Comparison of ENCODE assay signal across 8 cellular contexts in the genomic region with DNA sequence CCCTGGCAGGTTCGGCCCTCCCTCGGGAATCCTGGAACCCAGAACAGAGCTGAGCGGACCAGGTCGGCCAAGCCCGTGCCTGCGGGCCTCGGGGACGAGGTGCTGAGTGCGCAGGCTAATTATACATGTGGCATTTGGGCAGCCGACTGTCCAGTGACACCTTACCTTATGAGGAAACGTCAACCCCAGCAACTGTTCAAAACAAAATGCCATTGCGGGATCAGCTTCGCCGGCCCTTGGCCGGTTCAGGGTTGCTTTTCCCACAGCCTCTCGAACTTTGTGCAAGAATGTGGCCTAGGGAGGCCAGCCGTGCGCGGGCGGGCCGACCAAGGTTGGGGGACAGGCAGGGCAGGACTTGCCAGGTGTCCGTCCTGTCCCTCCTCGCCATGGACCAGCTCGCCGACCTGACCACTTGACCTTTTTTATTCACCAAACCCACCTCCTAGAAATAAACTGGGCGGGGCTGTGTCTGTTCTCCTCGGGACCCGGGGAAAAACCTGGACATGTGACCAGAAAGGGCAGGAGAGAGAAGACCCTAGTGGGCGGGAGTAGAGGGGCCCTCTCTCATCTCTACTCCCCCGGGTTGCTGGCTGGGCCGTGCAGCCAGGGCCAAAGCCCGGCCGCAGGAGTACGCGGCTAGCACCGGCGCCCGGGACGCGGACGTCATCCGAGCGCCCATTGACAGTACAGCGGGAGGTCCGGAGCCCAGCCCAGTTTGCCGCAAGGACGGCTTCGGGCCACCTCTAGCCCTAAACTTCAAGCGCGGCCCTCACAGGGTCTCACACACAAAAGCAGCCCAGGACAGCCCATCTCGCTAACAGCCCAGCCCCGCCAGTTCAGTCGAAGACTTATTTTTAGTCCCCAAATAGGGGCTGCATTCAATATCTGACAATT.
DNase-seq lines count a peak whose midpoint lies in the region; ATAC-seq, FAIRE-seq and TF ChIP-seq lines count a peak whose summit lies in the region.

No MANE protein-coding gene starts in this region.

- intact Hi-C loops in activated CD4-positive, alpha-beta T cell treated with anti-CD3 and anti-CD28 coated beads for 36 hours (cut with DNase I, micrococcal nuclease) = loop anchor here in 1 of 2 experiments (10.0 kb wide), 1 partner anchor 1629 kb away; a partner anchor contains a TSS
- intact Hi-C loops in GM12878 (cut with micrococcal nuclease; ENCODE audit: unreplicated experiment) = no loop called here

- BruUV-seq in GM12878 (replicated peaks; lab: Mats Ljungman, UMichigan) = no TSS peak

- SMC1A ChIA-PET in GM12878 (lab: Charles Lee; ENCODE audit: uncharacterized antibody, unreplicated experiment) = no interaction called here

- no peak for TF ChIP-seq POLR2A in GM12878 (IDR thresholded peaks at IDR 0.05; ENCODE audit: low read depth, low read length)

- H3K4me1 ChIP-seq in GM12878 (ENCODE audit: control insufficient read depth, insufficient read depth, low read length) (no peaks in the 10 kb centered on the region), skeletal muscle satellite cell (ENCODE audit: control insufficient read depth, insufficient read depth, low read length) (peaks cover 12% of the 10 kb centered on the region)

- H3K27ac Mint-ChIP-seq in activated CD4-positive, alpha-beta T cell treated with anti-CD3 and anti-CD28 coated beads for 36 hours = no peak overlapping the region

- POLR2A ChIA-PET in activated CD4-positive, alpha-beta T cell treated with anti-CD3 and anti-CD28 coated beads for 36 hours (lab: Charles Lee) = no interaction called here
- POLR2A ChIA-PET in GM12878 (lab: Charles Lee) = no interaction called here

- 31% methylated on average over 44 of the region's 53 CpGs for WGBS in GM12878 (ENCODE audit: insufficient coverage, insufficient replicate concordance, low lambda C conversion rate, missing lambda C conversion rate)

- H3K27me3 ChIP-seq in GM12878 (replicated peaks in 1 of 2; ENCODE audit: control insufficient read depth in 2 of 2, insufficient read depth in 2 of 2, low read length in 1 of 2) = peaks cover 20 to 42% of the 10 kb centered on the region in 2 experiments
- H3K27me3 ChIP-seq in skeletal muscle satellite cell (ENCODE audit: control insufficient read depth, insufficient read depth, low read length) = no peaks in the 10 kb centered on the region

- H3K27ac ChIP-seq in GM12878 (ENCODE audit: control insufficient read depth, insufficient read depth) = no peak overlapping the region

- no peak for TF ChIP-seq CTCF in GM12878 (IDR thresholded peaks at IDR 0.05 in 2 of 3, conservative IDR thresholded peaks at IDR 0.05 in 1 of 3; ENCODE audit: control insufficient read depth in 2 of 3, extremely low read depth in 1 of 3, insufficient read depth in 1 of 3, low read depth in 3 of 3, low read length in 3 of 3)

- no peaks in the 10 kb centered on the region for H3K9me3 Mint-ChIP-seq in activated CD4-positive, alpha-beta T cell treated with anti-CD3 and anti-CD28 coated beads for 36 hours (ENCODE audit: low read depth)

- CTCF ChIA-PET in activated CD4-positive, alpha-beta T cell treated with anti-CD3 and anti-CD28 coated beads for 36 hours (lab: Charles Lee) = interaction anchor here (0.7 to 2.8 kb wide), 3 partner anchors 10 to 1670 kb away, joined by 3 to 20 read pairs (median 3); no protein-coding TSS in a partner anchor
- CTCF ChIA-PET in GM12878 (lab: Yijun Ruan, JAX) = interaction anchor here (1.1 kb wide), 1 partner anchor 26 kb away, joined by 3 read pairs; no protein-coding TSS in a partner anchor

- no peak overlapping the region for H3K4me3 ChIP-seq in GM12878
- peak overlapping the region; percentile 51 for H3K4me3 ChIP-seq in iPS-18c (ENCODE audit: insufficient read depth, low read depth, low read length)
- H3K4me3 ChIP-seq in skeletal muscle satellite cell (ENCODE audit: low read length) = peak overlapping the region; percentile 85

- ATAC-seq in activated CD4-positive, alpha-beta T cell treated with anti-CD3 and anti-CD28 coated beads for 36 hours = no peak
- no peak for ATAC-seq in GM12878
- ATAC-seq in HG02885 (IDR thresholded peaks at IDR 0.05; ENCODE audit: poor library complexity, unreplicated experiment) = no peak
- ATAC-seq in GM19455 (IDR thresholded peaks at IDR 0.05; ENCODE audit: unreplicated experiment) = no peak

- FAIRE-seq in GM12878 (lab: Jason Lieb, UNC) = no peak

- H3K4me2 ChIP-seq in GM12878 (ENCODE audit: control insufficient read depth, insufficient read depth) (no peak overlapping the region), skeletal muscle satellite cell (ENCODE audit: low read length) (peak overlapping the region; percentile 99)

- H3K9me3 ChIP-seq in GM12878 (replicated peaks; ENCODE audit: control insufficient read depth, insufficient read depth, low read length) (no peaks in the 10 kb centered on the region; the same call in 2 of the 3 replicates), iPS-18c (ENCODE audit: control insufficient read depth, insufficient read depth, low read length) (no peaks in the 10 kb centered on the region), skeletal muscle satellite cell (replicated peaks; ENCODE audit: low read length) (no peaks in the 10 kb centered on the region)

- no peak overlapping the region for H2AFZ ChIP-seq in GM12878 (ENCODE audit: control insufficient read depth, low read depth, low read length)

- H3K9ac ChIP-seq in GM12878 (ENCODE audit: control insufficient read depth, insufficient read depth, low read length) (no peak overlapping the region), skeletal muscle satellite cell (ENCODE audit: low read depth, low read length) (peak overlapping the region; percentile 84)

- H4K20me1 ChIP-seq in GM12878 (ENCODE audit: control insufficient read depth, insufficient read depth) = no peaks in the 10 kb centered on the region

- in situ Hi-C loops in GM12878 (cut with MboI) = loop anchor here (25.0 kb wide), 1 partner anchor 767 kb away; no protein-coding TSS in a partner anchor

- H3K79me2 ChIP-seq in GM12878 (ENCODE audit: control insufficient read depth, insufficient read depth, low read length) = no peaks in the 10 kb centered on the region

- TF ChIP-seq RAD21 in GM12878 (IDR thresholded peaks at IDR 0.05; ENCODE audit: insufficient read depth, low read depth, low read length) = no peak

- TF ChIP-seq EP300 in GM12878 (IDR thresholded peaks at IDR 0.05; ENCODE audit: borderline replicate concordance in 1 of 2, control insufficient read depth in 1 of 2, low read depth in 2 of 2, low read length in 2 of 2) = no peak

- RAD21 ChIA-PET in GM12878 (lab: Charles Lee; ENCODE audit: unreplicated experiment) = no interaction called here

- H3K36me3 Mint-ChIP-seq in activated CD4-positive, alpha-beta T cell treated with anti-CD3 and anti-CD28 coated beads for 36 hours (ENCODE audit: low read depth) = peaks cover 2% of the 10 kb centered on the region

- no peak for DNase-seq in activated CD4-positive, alpha-beta T cell treated with anti-CD3 and anti-CD28 coated beads for 36 hours
- no peak for DNase-seq in activated CD4-positive, alpha-beta T cell treated with anti-CD3 and anti-CD28 coated beads, Interleukin-2, amount 50 U/mL, for 4 hours
- DNase-seq in GM12878 (ENCODE audit: low read depth, low spot score) (no peak), NCI-H82 (lab: John Stamatoyannopoulos, UW) (no peak)

- H3K4me3 Mint-ChIP-seq in activated CD4-positive, alpha-beta T cell treated with anti-CD3 and anti-CD28 coated beads for 36 hours = peak overlapping the region; percentile 33

- H3K27me3 Mint-ChIP-seq in activated CD4-positive, alpha-beta T cell treated with anti-CD3 and anti-CD28 coated beads for 36 hours = peaks cover 52% of the 10 kb centered on the region

- peaks cover 22% of the 10 kb centered on the region for H3K4me1 Mint-ChIP-seq in activated CD4-positive, alpha-beta T cell treated with anti-CD3 and anti-CD28 coated beads for 36 hours

- H3K36me3 ChIP-seq in GM12878 (ENCODE audit: control insufficient read depth in 2 of 2, insufficient read depth in 2 of 2, low read length in 1 of 2) = no peaks in the 10 kb centered on the region
- no peaks in the 10 kb centered on the region for H3K36me3 ChIP-seq in skeletal muscle satellite cell (ENCODE audit: insufficient read depth, low read length)

TF ChIP-seq in GM12878, 131 proteins besides CTCF, POLR2A, EP300 and RAD21:
- TF ChIP-seq BCL11A (IDR thresholded peaks at IDR 0.05; ENCODE audit: low read depth, low read length) (no peak), SUZ12 (IDR thresholded peaks at IDR 0.05; ENCODE audit: unreplicated experiment) (peak; percentile 36), HDAC6 (IDR thresholded peaks at IDR 0.05; ENCODE audit: unreplicated experiment) (no peak), NFXL1 (IDR thresholded peaks at IDR 0.05; ENCODE audit: borderline replicate concordance) (no peak), KLF5 (IDR thresholded peaks at IDR 0.05; ENCODE audit: partially characterized antibody) (no peak), ZBED1 (IDR thresholded peaks at IDR 0.05; ENCODE audit: borderline replicate concordance) (no peak)
- TF ChIP-seq, protein P1, sequence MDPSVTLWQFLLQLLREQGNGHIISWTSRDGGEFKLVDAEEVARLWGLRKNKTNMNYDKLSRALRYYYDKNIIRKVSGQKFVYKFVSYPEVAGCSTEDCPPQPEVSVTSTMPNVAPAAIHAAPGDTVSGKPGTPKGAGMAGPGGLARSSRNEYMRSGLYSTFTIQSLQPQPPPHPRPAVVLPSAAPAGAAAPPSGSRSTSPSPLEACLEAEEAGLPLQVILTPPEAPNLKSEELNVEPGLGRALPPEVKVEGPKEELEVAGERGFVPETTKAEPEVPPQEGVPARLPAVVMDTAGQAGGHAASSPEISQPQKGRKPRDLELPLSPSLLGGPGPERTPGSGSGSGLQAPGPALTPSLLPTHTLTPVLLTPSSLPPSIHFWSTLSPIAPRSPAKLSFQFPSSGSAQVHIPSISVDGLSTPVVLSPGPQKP (IDR thresholded peaks at IDR 0.05; ENCODE audit: low read depth, low read length) = no peak
TF ChIP-seq in GM12878: peak in this region for 1.
